In genomic region chr12:24940157-24940556, GRCh38 we compare ENCODE assay signal across 28 cellular contexts.
"Had no signal": no experiment of that assay in that cellular context is flagged by ENCODE, and none has a peak within 500 bp of the region (broad histone marks: within the 10 kb centered on the region; RNA-seq: fewer than 3 reads in every experiment).

No MANE protein-coding gene starts in this region.

- H3K27me3 Mint-ChIP-seq: progenitor cell of endocrine pancreas had no signal

- ATAC-seq: heart left ventricle; left colon; natural killer cell; right lobe of liver; stimulated activated naive B cell treated with anti-CD40 and anti-IgM and Interleukin-4, amounts not matched to agents 10 μg/mL and 1 μg/mL and 100 μg/mL, for 72 hours; stimulated activated naive CD8-positive, alpha-beta T cell treated with anti-CD3 and anti-CD28 coated beads, Interleukin-15, Interleukin-2, amounts not matched to agents 100 U/mL and 50 U/mL, for 24 hours had no signal

- H3K36me3 Mint-ChIP-seq: immature natural killer cell, naive B cell, natural killer cell had no signal

- H3K36me3 ChIP-seq: heart left ventricle, left ventricle myocardium inferior, ovary, right atrium auricular region, right lobe of liver, stomach, thyroid gland, transverse colon, uterus had no signal

- H3K4me2 ChIP-seq: smooth muscle cell had no signal

- H3K27ac Mint-ChIP-seq: immature natural killer cell; naive B cell; natural killer cell; nephron progenitor cell; progenitor cell of endocrine pancreas; stimulated activated naive B cell treated with anti-CD40 and anti-IgM and Interleukin-4, amounts not matched to agents 10 μg/mL and 1 μg/mL and 100 μg/mL, for 72 hours had no signal

- H3K4me1 ChIP-seq: heart left ventricle, left ventricle myocardium inferior, right atrium auricular region, right lobe of liver, stomach, testis, transverse colon, uterus had no signal

- H3K27me3 ChIP-seq: ovary, right atrium auricular region, right lobe of liver, stomach, testis, thyroid gland, transverse colon, uterus had no signal

- H3K9me3 Mint-ChIP-seq: immature natural killer cell; natural killer cell; stimulated activated naive B cell treated with anti-CD40 and anti-IgM and Interleukin-4, amounts not matched to agents 10 μg/mL and 1 μg/mL and 100 μg/mL, for 72 hours had no signal

- H3K27ac ChIP-seq: heart left ventricle, left ventricle myocardium inferior, ovary, right atrium auricular region, right lobe of liver, stomach, testis, transverse colon, uterus had no signal

- DNase-seq: heart left ventricle; hypothalamus; immature natural killer cell; kidney; left colon; left ventricle myocardium inferior; mammary epithelial cell; mesenchymal stem cell; naive B cell; natural killer cell; nephron progenitor cell; ovary; right lobe of liver; stimulated activated CD4-positive, alpha-beta T cell treated with anti-CD3 and anti-CD28 coated beads, Interleukin-1b, Interleukin-23, amount 100 ng/mL, for 48 hours; stimulated activated CD4-positive, alpha-beta T cell treated with anti-CD3 and anti-CD28 coated beads, Interleukin-2, amount 100 ng/mL, for 48 hours; stimulated activated CD4-positive, alpha-beta T cell treated with anti-CD3 and anti-CD28 coated beads, Interleukin-4, amount 100 ng/mL, for 4 hours; stimulated activated CD8-positive, alpha-beta memory T cell treated with anti-CD3 and anti-CD28 coated beads, Interleukin-4, amount 100 ng/mL, for 48 hours; stimulated activated naive B cell treated with anti-CD40 and anti-IgM and Interleukin-4, amounts not matched to agents 10 μg/mL and 1 μg/mL and 100 μg/mL, for 72 hours; stimulated activated naive CD8-positive, alpha-beta T cell treated with anti-CD3 and anti-CD28 coated beads, Interleukin-15, Interleukin-2, amounts not matched to agents 100 U/mL and 50 U/mL, for 24 hours; stomach; testis; transverse colon; uterus had no signal

- H3K9me3 ChIP-seq: heart left ventricle, left ventricle myocardium inferior, ovary, right atrium auricular region, right lobe of liver, stomach, testis, thyroid gland, transverse colon, uterus had no signal

- H3K4me1 Mint-ChIP-seq: immature natural killer cell, natural killer cell had no signal

- FAIRE-seq: islet of Langerhans, kidney had no signal

- H3K4me3 ChIP-seq: heart left ventricle, left ventricle myocardium inferior, ovary, right atrium auricular region, right lobe of liver, smooth muscle cell, stomach, testis, thyroid gland, transverse colon, uterus had no signal

- H3K4me3 Mint-ChIP-seq: immature natural killer cell; naive B cell; natural killer cell; nephron progenitor cell; stimulated activated naive B cell treated with anti-CD40 and anti-IgM and Interleukin-4, amounts not matched to agents 10 μg/mL and 1 μg/mL and 100 μg/mL, for 72 hours had no signal
